In the genomic region with DNA sequence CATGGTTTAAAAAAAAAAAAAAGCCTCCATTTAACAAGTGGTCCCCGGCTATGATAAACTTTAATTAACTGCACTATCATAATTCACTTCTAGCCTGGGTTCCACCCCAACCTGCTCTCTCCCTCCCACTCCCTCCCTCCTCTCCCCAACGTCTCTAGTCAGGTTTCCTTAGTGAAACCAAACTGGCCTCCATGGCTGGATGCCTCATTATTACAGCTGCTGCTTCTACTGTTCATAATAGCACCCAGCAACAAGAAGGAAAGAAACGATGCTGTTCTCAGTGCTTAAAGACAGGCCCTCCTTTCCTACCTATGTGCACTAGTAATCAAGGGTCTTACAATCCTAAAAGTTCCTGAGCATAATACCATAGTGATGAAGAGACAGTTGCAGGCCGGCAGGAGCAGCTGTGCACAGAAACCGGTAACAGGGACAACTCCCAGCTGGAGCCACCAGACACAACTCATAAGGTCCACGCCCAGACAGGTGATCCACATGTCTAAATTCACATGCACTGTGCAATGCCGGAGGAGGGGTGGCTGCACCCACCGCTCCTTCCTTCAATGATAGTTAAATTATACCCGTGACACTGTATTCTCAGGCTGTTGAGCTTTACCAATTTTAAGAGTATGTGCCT, we compare ENCODE assay signal across 1 cellular context.
TF ChIP-seq lines count a peak whose summit lies in the region.

No MANE protein-coding gene starts in this region.

TF ChIP-seq in IMR-90, 13 proteins besides CTCF, POLR2A, EP300 and RAD21 (continued from another document):
- TF ChIP-seq CEBPB (IDR thresholded peaks at IDR 0.05; ENCODE audit: low read depth, low read length) (no peak), RFX5 (IDR thresholded peaks at IDR 0.05; ENCODE audit: low read depth, low read length) (no peak), MAFK (IDR thresholded peaks at IDR 0.05; ENCODE audit: low read depth, low read length) (no peak)
